1 cellular context compared by ENCODE assay signal in genomic region chr17:35083071-35083470, GRCh38.
TF ChIP-seq lines count a peak whose summit lies in the region.

No MANE protein-coding gene starts in this region.

TF ChIP-seq in GM23338, 12 proteins besides CTCF, POLR2A, EP300 and RAD21 (continued from another document):
- TF ChIP-seq ZNF462 (CRISPR knock-in tag; IDR thresholded peaks at IDR 0.05) (no peak), JUNB (IDR thresholded peaks at IDR 0.05; ENCODE audit: unreplicated experiment) (no peak), ZNF331 (CRISPR knock-in tag; IDR thresholded peaks at IDR 0.05; ENCODE audit: low read depth) (no peak), EZH2phosphoT487 (IDR thresholded peaks at IDR 0.05; ENCODE audit: unreplicated experiment) (no peak), NANOG (IDR thresholded peaks at IDR 0.05; ENCODE audit: borderline replicate concordance) (no peak), ZNF114 (CRISPR knock-in tag; IDR thresholded peaks at IDR 0.05) (no peak)
